17 cellular contexts compared by ENCODE assay signal in genomic region chr15:38650384-38650783, GRCh38.
DNase-seq lines count a peak whose midpoint lies in the region; ATAC-seq and TF ChIP-seq lines count a peak whose summit lies in the region.
"Had no signal": no experiment of that assay in that cellular context is flagged by ENCODE, and none has a peak within 500 bp of the region (broad histone marks: within the 10 kb centered on the region; RNA-seq: fewer than 3 reads in every experiment).

No MANE protein-coding gene starts in this region.

- H3K4me3 Mint-ChIP-seq in CD8-positive, alpha-beta memory T cell = peak overlapping the region in 6 of 7 donors; percentile 74 to 84 (median 82)
- no peak overlapping the region for H3K4me3 Mint-ChIP-seq in H9
- H3K4me3 Mint-ChIP-seq in activated T-helper 2 cell treated with anti-CD3 and anti-CD28 coated beads, Interferon-gamma antibody, Interleukin-2, Interleukin-4, amounts not matched to agents 10 μg/mL and 5 μg/mL and 100 μg/mL, durations not matched to agents 14 hours and 24 hours and 36 hours (ENCODE audit: low read depth) = no peak overlapping the region
- peak overlapping the region; percentile 79 to 92 (median 84) for H3K4me3 Mint-ChIP-seq in naive thymus-derived CD4-positive, alpha-beta T cell

- no peaks in the 10 kb centered on the region for H3K79me1 ChIP-seq in H9 (ENCODE audit: insufficient read depth, low read depth, low read length, poor library complexity, severe bottlenecking)

- H3K23me2 ChIP-seq in H9 (ENCODE audit: insufficient read length, low read depth, low read length, poor library complexity, severe bottlenecking) = no peaks in the 10 kb centered on the region

- no peak overlapping the region for H2BK5ac ChIP-seq in H9 (ENCODE audit: insufficient read length, low read length)

- intact Hi-C loops in activated T-helper 2 cell treated with anti-CD3 and anti-CD28 coated beads, Interferon-gamma antibody, Interleukin-2, Interleukin-4, amounts not matched to agents 10 μg/mL and 5 μg/mL and 100 μg/mL, durations not matched to agents 14 hours and 24 hours and 36 hours (cut with micrococcal nuclease) = no loop called here
- intact Hi-C loops in naive thymus-derived CD4-positive, alpha-beta T cell (cut with micrococcal nuclease) = loop anchor here in 1 of 2 donors (2.0 kb wide), 2 partner anchors 40 to 176 kb away; no protein-coding TSS in a partner anchor
- intact Hi-C loops in body of pancreas (cut with DNase I) = no loop called here

- H3K9ac ChIP-seq in H9 (ENCODE audit: extremely low read depth, insufficient read length, low read length) = no peak overlapping the region

- no peak for ATAC-seq in naive thymus-derived CD4-positive, alpha-beta T cell
- ATAC-seq in body of pancreas (no peak), HG03565 (IDR thresholded peaks at IDR 0.05; ENCODE audit: unreplicated experiment) (no peak)
- ATAC-seq: gastrocnemius medialis; stimulated activated naive CD8-positive, alpha-beta T cell treated with anti-CD3 and anti-CD28 coated beads, Interleukin-15, Interleukin-2, amounts not matched to agents 100 U/mL and 50 U/mL, for 24 hours had no signal

- no peak overlapping the region for H2AFZ ChIP-seq in H9 (ENCODE audit: low read length)

- no peak overlapping the region for H2BK15ac ChIP-seq in H9 (ENCODE audit: low read depth, low read length)

- no peak overlapping the region for H2BK120ac ChIP-seq in H9 (ENCODE audit: low read depth, low read length, poor library complexity, severe bottlenecking)

- no peaks in the 10 kb centered on the region for H3K79me2 ChIP-seq in H9 (ENCODE audit: insufficient read depth, low read length)

- H3K4ac ChIP-seq in H9 (ENCODE audit: low read depth, low read length) = no peak overlapping the region

- H3K27me3 ChIP-seq in CD8-positive, alpha-beta memory T cell (ENCODE audit: insufficient read depth, low read length, poor library complexity, severe bottlenecking) = no peaks in the 10 kb centered on the region
- H3K27me3 ChIP-seq in H9 (ENCODE audit: insufficient read depth, low read length) = no peaks in the 10 kb centered on the region
- H3K27me3 ChIP-seq in naive thymus-derived CD4-positive, alpha-beta T cell (ENCODE audit: control insufficient read depth in 2 of 2, insufficient read depth in 2 of 2, low read length in 2 of 2) = no peaks in the 10 kb centered on the region
- no peaks in the 10 kb centered on the region for H3K27me3 ChIP-seq in body of pancreas
- H3K27me3 ChIP-seq: gastrocnemius medialis, upper lobe of left lung had no signal

- peaks cover 77 to 94% (median 90%) of the 10 kb centered on the region in 3 donors for H3K4me1 Mint-ChIP-seq in CD8-positive, alpha-beta memory T cell
- H3K4me1 Mint-ChIP-seq in H9 = peaks cover 13 to 21% of the 10 kb centered on the region in 2 experiments
- H3K4me1 Mint-ChIP-seq in activated T-helper 2 cell treated with anti-CD3 and anti-CD28 coated beads, Interferon-gamma antibody, Interleukin-2, Interleukin-4, amounts not matched to agents 10 μg/mL and 5 μg/mL and 100 μg/mL, durations not matched to agents 14 hours and 24 hours and 36 hours (ENCODE audit: low read depth) = peaks cover 72% of the 10 kb centered on the region
- peaks cover 48 to 96% (median 92%) of the 10 kb centered on the region in 7 donors for H3K4me1 Mint-ChIP-seq in naive thymus-derived CD4-positive, alpha-beta T cell

- no peak overlapping the region for H2BK12ac ChIP-seq in H9 (ENCODE audit: insufficient read length, low read depth, low read length)

- H3K9me3 Mint-ChIP-seq in CD8-positive, alpha-beta memory T cell = no peaks in the 10 kb centered on the region
- no peaks in the 10 kb centered on the region for H3K9me3 Mint-ChIP-seq in H9
- peaks cover 6% of the 10 kb centered on the region for H3K9me3 Mint-ChIP-seq in activated T-helper 2 cell treated with anti-CD3 and anti-CD28 coated beads, Interferon-gamma antibody, Interleukin-2, Interleukin-4, amounts not matched to agents 10 μg/mL and 5 μg/mL and 100 μg/mL, durations not matched to agents 14 hours and 24 hours and 36 hours
- H3K9me3 Mint-ChIP-seq in naive thymus-derived CD4-positive, alpha-beta T cell = peaks cover 0 to 3% (median 0%) of the 10 kb centered on the region in 11 donors

- H4K91ac ChIP-seq in H9 (ENCODE audit: insufficient read length, low read depth, low read length) = no peak overlapping the region

- H3K36me3 Mint-ChIP-seq in CD8-positive, alpha-beta memory T cell = no peaks in the 10 kb centered on the region
- no peaks in the 10 kb centered on the region for H3K36me3 Mint-ChIP-seq in H9 (ENCODE audit: insufficient read depth in 1 of 3, low read depth in 3 of 3)
- H3K36me3 Mint-ChIP-seq in activated T-helper 2 cell treated with anti-CD3 and anti-CD28 coated beads, Interferon-gamma antibody, Interleukin-2, Interleukin-4, amounts not matched to agents 10 μg/mL and 5 μg/mL and 100 μg/mL, durations not matched to agents 14 hours and 24 hours and 36 hours (ENCODE audit: low read depth) = peaks cover 13% of the 10 kb centered on the region
- H3K36me3 Mint-ChIP-seq in naive thymus-derived CD4-positive, alpha-beta T cell = peaks cover 0 to 21% (median 0%) of the 10 kb centered on the region in 5 donors

- TF ChIP-seq CTCF in H9 (conservative IDR thresholded peaks at IDR 0.05) (peak; percentile 38), body of pancreas (IDR thresholded peaks at IDR 0.05) (no peak)

- H3K27ac ChIP-seq in CD8-positive, alpha-beta memory T cell (ENCODE audit: low read depth, low read length) = no peak overlapping the region
- H3K27ac ChIP-seq in H9 (ENCODE audit: insufficient read length, low read depth, low read length) (no peak overlapping the region), body of pancreas (no peak overlapping the region)
- H3K27ac ChIP-seq in naive thymus-derived CD4-positive, alpha-beta T cell (ENCODE audit: low read depth, low read length) = peak overlapping the region; percentile 70
- H3K27ac ChIP-seq: C4-2B, gastrocnemius medialis, prostate gland, upper lobe of left lung had no signal

- TF ChIP-seq POLR2A in body of pancreas (IDR thresholded peaks at IDR 0.05) = no peak

- H3K4me2 ChIP-seq in H9 (ENCODE audit: insufficient read depth, insufficient read length, low read length) = no peak overlapping the region

- peaks cover 0 to 1% of the 10 kb centered on the region in 2 donors for H3K27me3 Mint-ChIP-seq in CD8-positive, alpha-beta memory T cell
- no peaks in the 10 kb centered on the region for H3K27me3 Mint-ChIP-seq in H9 (ENCODE audit: low read depth)
- no peaks in the 10 kb centered on the region for H3K27me3 Mint-ChIP-seq in activated T-helper 2 cell treated with anti-CD3 and anti-CD28 coated beads, Interferon-gamma antibody, Interleukin-2, Interleukin-4, amounts not matched to agents 10 μg/mL and 5 μg/mL and 100 μg/mL, durations not matched to agents 14 hours and 24 hours and 36 hours (ENCODE audit: low read depth)
- H3K27me3 Mint-ChIP-seq in naive thymus-derived CD4-positive, alpha-beta T cell = no peaks in the 10 kb centered on the region

- no peak overlapping the region for H4K8ac ChIP-seq in H9 (replicated peaks; ENCODE audit: insufficient read length, low read depth, low read length)

- no peak overlapping the region for H3K14ac ChIP-seq in H9 (ENCODE audit: insufficient read depth, low read length)

- no peak overlapping the region for H4K5ac ChIP-seq in H9 (ENCODE audit: insufficient read length, low read depth, low read length)

- H3K9me3 ChIP-seq in CD8-positive, alpha-beta memory T cell (ENCODE audit: low read length) = no peaks in the 10 kb centered on the region
- no peaks in the 10 kb centered on the region for H3K9me3 ChIP-seq in H9 (ENCODE audit: control insufficient read depth, low read depth, low read length)
- no peaks in the 10 kb centered on the region for H3K9me3 ChIP-seq in naive thymus-derived CD4-positive, alpha-beta T cell (ENCODE audit: control insufficient read depth in 2 of 3, low read length in 3 of 3)
- no peaks in the 10 kb centered on the region for H3K9me3 ChIP-seq in body of pancreas
- H3K9me3 ChIP-seq: gastrocnemius medialis, prostate gland, upper lobe of left lung had no signal

- DNase-seq in CD8-positive, alpha-beta memory T cell = no peak
- DNase-seq in H9 = no peak
- no peak for DNase-seq in activated T-helper 2 cell treated with anti-CD3 and anti-CD28 coated beads, Interferon-gamma antibody, Interleukin-2, Interleukin-4, amounts not matched to agents 10 μg/mL and 5 μg/mL and 100 μg/mL, durations not matched to agents 14 hours and 24 hours and 36 hours (ENCODE audit: low spot score)
- DNase-seq in naive thymus-derived CD4-positive, alpha-beta T cell = no peak
- DNase-seq in body of pancreas = no peak
- DNase-seq in stimulated activated naive CD4-positive, alpha-beta T cell (lab: John Stamatoyannopoulos, UW) = no peak
- DNase-seq: activated CD4-positive, CD25-positive, alpha-beta regulatory T cell; gastrocnemius medialis; Kasumi-1; NCI-H1417 treated with DMSO at 0.1 percent for 48 hours; NCI-H226; NK-92 treated with Interleukin-12 subunit alpha and Interleukin-12 subunit beta, amount 100 ng/mL, for 24 hours; stimulated activated naive CD8-positive, alpha-beta T cell treated with anti-CD3 and anti-CD28 coated beads, Interleukin-15, Interleukin-2, amounts not matched to agents 100 U/mL and 50 U/mL, for 24 hours; upper lobe of left lung had no signal

- CTCF ChIA-PET in CD8-positive, alpha-beta memory T cell (lab: Charles Lee) = interaction anchor here (1.6 to 8.8 kb wide), 8 partner anchors 22 to 89 kb away, joined by 6 to 137 read pairs (median 59); partner anchors contain the start of gene RASGRP1
- CTCF ChIA-PET in naive thymus-derived CD4-positive, alpha-beta T cell (lab: Charles Lee) = interaction anchor here (1.6 to 9.9 kb wide), 6 partner anchors 13 to 89 kb away, joined by 5 to 241 read pairs (median 60); partner anchors contain the start of gene RASGRP1

- H3K36me3 ChIP-seq in CD8-positive, alpha-beta memory T cell (ENCODE audit: insufficient read depth, low read length) = no peaks in the 10 kb centered on the region
- no peaks in the 10 kb centered on the region for H3K36me3 ChIP-seq in naive thymus-derived CD4-positive, alpha-beta T cell (ENCODE audit: control insufficient read depth in 2 of 3, insufficient read depth in 3 of 3, low read length in 3 of 3)
- no peaks in the 10 kb centered on the region for H3K36me3 ChIP-seq in body of pancreas (replicated peaks in 1 of 2; ENCODE audit: insufficient read depth in 1 of 2, low read depth in 2 of 2)
- H3K36me3 ChIP-seq: gastrocnemius medialis, prostate gland, upper lobe of left lung had no signal

- POLR2A ChIA-PET in CD8-positive, alpha-beta memory T cell (lab: Charles Lee) = interaction anchor here (3.9 to 4.3 kb wide), 2 partner anchors 34 to 87 kb away, joined by 36 to 51 read pairs; partner anchors contain the start of gene RASGRP1
- POLR2A ChIA-PET in naive thymus-derived CD4-positive, alpha-beta T cell (lab: Charles Lee) = interaction anchor here (0.6 to 19.6 kb wide), 14 partner anchors 8 to 99 kb away, joined by 3 to 548 read pairs (median 7); partner anchors contain the start of gene RASGRP1

- no peak overlapping the region for H2BK20ac ChIP-seq in H9 (ENCODE audit: low read depth, low read length, poor library complexity, severe bottlenecking)

- no peak overlapping the region for H3K56ac ChIP-seq in H9 (ENCODE audit: insufficient read length, low read depth, low read length)

- H3T11ph ChIP-seq in H9 (ENCODE audit: low read length) = no peak overlapping the region

- no peak overlapping the region for H2AK5ac ChIP-seq in H9 (ENCODE audit: insufficient read length, low read length)

- H3K23ac ChIP-seq in H9 (ENCODE audit: insufficient read length, low read depth, low read length) = no peak overlapping the region

- peaks cover 88% of the 10 kb centered on the region for H3K4me1 ChIP-seq in CD8-positive, alpha-beta memory T cell (ENCODE audit: insufficient read depth, low read length)
- no peaks in the 10 kb centered on the region; the same call in 1 of the 2 replicates for H3K4me1 ChIP-seq in H9 (ENCODE audit: insufficient read depth, low read length)
- H3K4me1 ChIP-seq in naive thymus-derived CD4-positive, alpha-beta T cell (ENCODE audit: control insufficient read depth in 2 of 2, insufficient read depth in 2 of 2, low read length in 2 of 2) = peaks cover 63 to 81% of the 10 kb centered on the region in 2 donors
- no peaks in the 10 kb centered on the region for H3K4me1 ChIP-seq in body of pancreas
- H3K4me1 ChIP-seq: gastrocnemius medialis, prostate gland had no signal

- H3K27ac Mint-ChIP-seq in CD8-positive, alpha-beta memory T cell = peak overlapping the region; percentile 57 to 99 (median 97)
- no peak overlapping the region for H3K27ac Mint-ChIP-seq in H9
- peak overlapping the region; percentile 96 for H3K27ac Mint-ChIP-seq in activated T-helper 2 cell treated with anti-CD3 and anti-CD28 coated beads, Interferon-gamma antibody, Interleukin-2, Interleukin-4, amounts not matched to agents 10 μg/mL and 5 μg/mL and 100 μg/mL, durations not matched to agents 14 hours and 24 hours and 36 hours
- peak overlapping the region; percentile 93 to 99 (median 96) for H3K27ac Mint-ChIP-seq in naive thymus-derived CD4-positive, alpha-beta T cell

- H3K4me3 ChIP-seq in CD8-positive, alpha-beta memory T cell (ENCODE audit: low read length) = peak overlapping the region; percentile 47
- H3K4me3 ChIP-seq in naive thymus-derived CD4-positive, alpha-beta T cell (ENCODE audit: low read length) = peak overlapping the region; percentile 45
- H3K4me3 ChIP-seq in body of pancreas = no peak overlapping the region
- H3K4me3 ChIP-seq: gastrocnemius medialis, prostate gland, upper lobe of left lung had no signal

- no peak overlapping the region for H3K18ac ChIP-seq in H9 (ENCODE audit: insufficient read length, low read depth, low read length)

- H4K20me1 ChIP-seq in H9 (ENCODE audit: control insufficient read depth, insufficient read depth, insufficient read length) = no peaks in the 10 kb centered on the region

Comparison
In these comparisons a context has a peak if more than half of its experiments do, and no peak if none do; other contexts are left out.
1. H3K4me3 ChIP-seq: peak in CD8-positive, alpha-beta memory T cell (single experiment) and naive thymus-derived CD4-positive, alpha-beta T cell (single experiment); none in body of pancreas (0 of 2).
2. H3K27ac Mint-ChIP-seq: peak in CD8-positive, alpha-beta memory T cell (8 of 8), activated T-helper 2 cell treated with anti-CD3 and anti-CD28 coated beads, Interferon-gamma antibody, Interleukin-2, Interleukin-4, amounts not matched to agents 10 μg/mL and 5 μg/mL and 100 μg/mL, durations not matched to agents 14 hours and 24 hours and 36 hours (single experiment) and naive thymus-derived CD4-positive, alpha-beta T cell (9 of 9); none in H9 (0 of 3).
3. H3K4me3 Mint-ChIP-seq: peak in CD8-positive, alpha-beta memory T cell (6 of 7) and naive thymus-derived CD4-positive, alpha-beta T cell (10 of 10); none in H9 (0 of 2) and activated T-helper 2 cell treated with anti-CD3 and anti-CD28 coated beads, Interferon-gamma antibody, Interleukin-2, Interleukin-4, amounts not matched to agents 10 μg/mL and 5 μg/mL and 100 μg/mL, durations not matched to agents 14 hours and 24 hours and 36 hours (single experiment).